ENCODE assay signal across 1 cellular context in genomic region chr1:221418346-221418745, GRCh38.
TF ChIP-seq lines count a peak whose summit lies in the region.

No MANE protein-coding gene starts in this region.

TF ChIP-seq in IMR-90, 13 proteins besides CTCF, POLR2A, EP300 and RAD21:
- TF ChIP-seq ELK1 (IDR thresholded peaks at IDR 0.05; ENCODE audit: borderline replicate concordance, low read depth, low read length) (no peak), RFX5 (IDR thresholded peaks at IDR 0.05; ENCODE audit: low read depth, low read length) (no peak), MAFK (IDR thresholded peaks at IDR 0.05; ENCODE audit: low read depth, low read length) (no peak), SMC3 (IDR thresholded peaks at IDR 0.05; ENCODE audit: low read depth, low read length) (no peak), MAZ (IDR thresholded peaks at IDR 0.05; ENCODE audit: borderline replicate concordance, low read depth, low read length) (no peak)
